Comparison of ENCODE assay signal across 2 cellular contexts in genomic region chr19:2982556-2982955, GRCh38.
TF ChIP-seq lines count a peak whose summit lies in the region.

No MANE protein-coding gene starts in this region.

TF ChIP-seq in SK-N-SH, 30 proteins besides CTCF, POLR2A, EP300 and RAD21:
- TF ChIP-seq PBX3 (IDR thresholded peaks at IDR 0.05) = no peak
- no peak for TF ChIP-seq TAF1 (IDR thresholded peaks at IDR 0.05; ENCODE audit: borderline replicate concordance, low read depth, low read length)
- TF ChIP-seq RCOR1 (IDR thresholded peaks at IDR 0.05; ENCODE audit: low read length) = no peak
- no peak for TF ChIP-seq SIN3A (IDR thresholded peaks at IDR 0.05; ENCODE audit: borderline replicate concordance, low read depth, low read length)
- no peak for TF ChIP-seq NRF1 (IDR thresholded peaks at IDR 0.05; ENCODE audit: low read depth, low read length)
- TF ChIP-seq USF2 (IDR thresholded peaks at IDR 0.05; ENCODE audit: borderline replicate concordance, low read depth, low read length) = no peak
TF ChIP-seq in SK-N-SH: peak in this region for 0.

TF ChIP-seq in SK-N-SH treated with all-trans-retinoic acid at 6 μM for 48 hours, 23 proteins besides CTCF, POLR2A, EP300 and RAD21 (continued from another document):
- no peak for TF ChIP-seq CSRNP3 (CRISPR knock-in tag; IDR thresholded peaks at IDR 0.05)
- no peak for TF ChIP-seq TOX (CRISPR knock-in tag; IDR thresholded peaks at IDR 0.05; ENCODE audit: borderline replicate concordance)
- no peak for TF ChIP-seq BACH2 (CRISPR knock-in tag; IDR thresholded peaks at IDR 0.05; ENCODE audit: borderline replicate concordance)
- TF ChIP-seq RARB (CRISPR knock-in tag; IDR thresholded peaks at IDR 0.05) = no peak
- TF ChIP-seq SNAI2 (CRISPR knock-in tag; IDR thresholded peaks at IDR 0.05) = no peak
- TF ChIP-seq ARNTL (CRISPR knock-in tag; IDR thresholded peaks at IDR 0.05; ENCODE audit: borderline replicate concordance, low read depth) = no peak
- TF ChIP-seq ZFP30 (CRISPR knock-in tag; IDR thresholded peaks at IDR 0.05) = no peak
- TF ChIP-seq ZNF8 (CRISPR knock-in tag; IDR thresholded peaks at IDR 0.05) = no peak
- no peak for TF ChIP-seq ISL1 (CRISPR knock-in tag; IDR thresholded peaks at IDR 0.05)
- no peak for TF ChIP-seq CREB5 (CRISPR knock-in tag; IDR thresholded peaks at IDR 0.05; ENCODE audit: low read depth)
- no peak for TF ChIP-seq ZC3H10 (CRISPR knock-in tag; IDR thresholded peaks at IDR 0.05)
- TF ChIP-seq ZNF70 (CRISPR knock-in tag; IDR thresholded peaks at IDR 0.05) = no peak
- no peak for TF ChIP-seq TSHZ2 (CRISPR knock-in tag; IDR thresholded peaks at IDR 0.05)
- no peak for TF ChIP-seq OSR1 (CRISPR knock-in tag; IDR thresholded peaks at IDR 0.05)
- no peak for TF ChIP-seq GLIS3 (CRISPR knock-in tag; IDR thresholded peaks at IDR 0.05)
- no peak for TF ChIP-seq ZFP3 (CRISPR knock-in tag; IDR thresholded peaks at IDR 0.05)
- TF ChIP-seq TCF4 (CRISPR knock-in tag; IDR thresholded peaks at IDR 0.05; ENCODE audit: borderline replicate concordance) = no peak
